In genomic region chr7:42226354-42226941, GRCh38 we compare ENCODE assay signal across 20 cellular contexts. TPM values are rescaled to one million over a fixed set of nuclear protein-coding genes. Genes with fewer than 3 reads are reported as not detected.
A peak's percentile ranks its signal among the peaks of the same experiment; 100 is the strongest.
DNase-seq lines count a peak whose midpoint lies in the region; ATAC-seq and TF ChIP-seq lines count a peak whose summit lies in the region.
"Had no signal": no experiment of that assay in that cellular context is flagged by ENCODE, and none has a peak within 500 bp of the region (broad histone marks: within the 10 kb centered on the region; RNA-seq: fewer than 3 reads in every experiment).

No MANE protein-coding gene starts in this region.

- H3K27ac ChIP-seq in HUES48 (ENCODE audit: low read depth, low read length) (no peak overlapping the region), mammary epithelial cell (ENCODE audit: insufficient read depth, low read depth, low read length) (peak overlapping the region; percentile 91), body of pancreas (no peak overlapping the region)
- H3K27ac ChIP-seq: coronary artery, GM23248 had no signal

- H4K20me1 ChIP-seq in mammary epithelial cell (ENCODE audit: insufficient read depth, low read length), result no peaks in the 10 kb centered on the region

- H3K27me3 ChIP-seq in HUES48 (ENCODE audit: control insufficient read depth, insufficient read depth, low read length) (no peaks in the 10 kb centered on the region), mammary epithelial cell (ENCODE audit: insufficient read depth, low read length) (no peaks in the 10 kb centered on the region), body of pancreas (peaks cover 0 to 10% of the 10 kb centered on the region in 2 donors)

- intact Hi-C loops in mammary epithelial cell (cut with micrococcal nuclease) (no loop called here), body of pancreas (cut with DNase I) (no loop called here)

- no peaks in the 10 kb centered on the region for H3K27me3 Mint-ChIP-seq in mesothelial cell of epicardium (ENCODE audit: low read depth)

- H3K36me3 ChIP-seq in HUES48 (ENCODE audit: control insufficient read depth, insufficient read depth, low read length) (no peaks in the 10 kb centered on the region), mammary epithelial cell (ENCODE audit: insufficient read depth, low read length) (no peaks in the 10 kb centered on the region), body of pancreas (replicated peaks in 1 of 2; ENCODE audit: insufficient read depth in 1 of 2, low read depth in 2 of 2) (no peaks in the 10 kb centered on the region)

- 7% methylated on average over 5 of the region's 5 CpGs for WGBS in mammary epithelial cell (ENCODE audit: low coverage, missing lambda C conversion rate)
- 60 to 63% methylated on average over 5 of the region's 5 CpGs for WGBS in body of pancreas, 2 donors

- no peak overlapping the region for H3K4me3 Mint-ChIP-seq in mesothelial cell of epicardium
- H3K4me3 Mint-ChIP-seq: activated naive CD8-positive, alpha-beta T cell treated with anti-CD3 and anti-CD28 coated beads, Interleukin-2, amount 10 ng/mL, durations not matched to agents 7 days and 5 days had no signal

- peaks cover 72% of the 10 kb centered on the region for H3K4me1 Mint-ChIP-seq in mesothelial cell of epicardium
- H3K4me1 Mint-ChIP-seq: activated T-helper 17 cell treated with anti-CD3 and anti-CD28 coated beads, Interleukin-2, amount 50 U/mL, for 72 hours had no signal

- no peak for TF ChIP-seq POLR2A in body of pancreas (IDR thresholded peaks at IDR 0.05)

- dilution Hi-C loops in mammary epithelial cell (cut with HindIII; ENCODE audit: low sequenced_read_pairs), result loop anchor here (25.0 kb wide), 1 partner anchor 239 kb away; no protein-coding TSS in a partner anchor

- H2AFZ ChIP-seq in mammary epithelial cell (ENCODE audit: low read depth, low read length), result no peak overlapping the region
- H2AFZ ChIP-seq: GM23248 had no signal

- peaks cover 6% of the 10 kb centered on the region for H3K36me3 Mint-ChIP-seq in mesothelial cell of epicardium
- H3K36me3 Mint-ChIP-seq: activated naive CD8-positive, alpha-beta T cell treated with anti-CD3 and anti-CD28 coated beads, Interleukin-2, amount 10 ng/mL, durations not matched to agents 7 days and 5 days had no signal

- ATAC-seq in body of pancreas, result no peak
- ATAC-seq: activated T-helper 17 cell treated with anti-CD3 and anti-CD28 coated beads, Interleukin-2, amount 50 U/mL, for 72 hours had no signal

- peaks cover 77% of the 10 kb centered on the region for H3K79me2 ChIP-seq in mammary epithelial cell (ENCODE audit: insufficient read depth, low read length)

- H3K4me1 ChIP-seq in HUES48 (ENCODE audit: control insufficient read depth, insufficient read depth, low read length) (peaks cover 86% of the 10 kb centered on the region), mammary epithelial cell (ENCODE audit: insufficient read depth, low read length) (peaks cover 30% of the 10 kb centered on the region), body of pancreas (peaks cover 12% of the 10 kb centered on the region)

- H3K9me3 Mint-ChIP-seq in mesothelial cell of epicardium, result no peaks in the 10 kb centered on the region
- H3K9me3 Mint-ChIP-seq: activated naive CD8-positive, alpha-beta T cell treated with anti-CD3 and anti-CD28 coated beads, Interleukin-2, amount 10 ng/mL, durations not matched to agents 7 days and 5 days; activated T-helper 17 cell treated with anti-CD3 and anti-CD28 coated beads, Interleukin-2, amount 50 U/mL, for 72 hours had no signal

- DNase-seq in A172 (ENCODE audit: low spot score) (peak; percentile 18), mammary epithelial cell (peak; percentile 7), mesothelial cell of epicardium (ENCODE audit: low spot score in 2 of 2, unreplicated experiment in 2 of 2) (no peak), NCI-H345 (lab: John Stamatoyannopoulos, UW) (no peak), AG20443 (ENCODE audit: low spot score) (no peak), body of pancreas (no peak)
- DNase-seq in stimulated activated CD4-positive, alpha-beta T cell treated with anti-CD3 and anti-CD28 coated beads, Interleukin-1b, Interleukin-23, amount 100 ng/mL, for 48 hours, result no peak
- DNase-seq: ACHN; activated CD4-positive, alpha-beta T cell treated with anti-CD3 and anti-CD28 coated beads for 48 hours; activated naive CD8-positive, alpha-beta T cell treated with anti-CD3 and anti-CD28 coated beads, Interleukin-2, amount 10 ng/mL, durations not matched to agents 7 days and 5 days; DMS153; GM23248; KBM-7; MV-4-11; NCI-H510A treated with DMSO at 0.1 percent for 48 hours; nucleus accumbens; stimulated activated CD4-positive, alpha-beta T cell treated with anti-CD3 and anti-CD28 coated beads, Interleukin-15, amount 100 ng/mL, for 24 hours had no signal

- H3K9me3 ChIP-seq in HUES48 (ENCODE audit: control insufficient read depth, insufficient read depth, low read length) (no peaks in the 10 kb centered on the region), mammary epithelial cell (replicated peaks; ENCODE audit: insufficient read depth, low read length) (no peaks in the 10 kb centered on the region), body of pancreas (no peaks in the 10 kb centered on the region)

- in situ Hi-C loops in mammary epithelial cell (cut with MboI; ENCODE audit: low sequenced_read_pairs in 2 of 2), result loop anchor here in 1 of 2 donors (25.0 kb wide), 2 partner anchors 239 to 461 kb away; no protein-coding TSS in a partner anchor

- peak overlapping the region; percentile 74; the same call in 1 of the 2 replicates for H3K4me3 ChIP-seq in HUES48 (ENCODE audit: low read depth, low read length)
- H3K4me3 ChIP-seq in mammary epithelial cell (replicated peaks in 1 of 3; ENCODE audit: insufficient read depth in 1 of 3, low read depth in 2 of 3, low read length in 3 of 3), result no peak overlapping the region
- no peak overlapping the region for H3K4me3 ChIP-seq in body of pancreas
- H3K4me3 ChIP-seq: coronary artery, GM23248 had no signal

- TF ChIP-seq CTCF in mammary epithelial cell (conservative IDR thresholded peaks at IDR 0.05 in 1 of 2, IDR thresholded peaks at IDR 0.05 in 1 of 2; ENCODE audit: extremely low read depth in 1 of 2, insufficient read depth in 1 of 2, low read depth in 1 of 2, low read length in 2 of 2) (no peak), mesothelial cell of epicardium (IDR thresholded peaks at IDR 0.05; ENCODE audit: unreplicated experiment) (no peak), body of pancreas (IDR thresholded peaks at IDR 0.05) (no peak)

- peak overlapping the region; percentile 94 for H3K4me2 ChIP-seq in mammary epithelial cell (ENCODE audit: insufficient read depth, low read depth, low read length)

- BruUV-seq in mammary epithelial cell (replicated peaks; lab: Mats Ljungman, UMichigan), result no TSS peak

- H3K27ac Mint-ChIP-seq in mesothelial cell of epicardium, result peak overlapping the region; percentile 55
- H3K27ac Mint-ChIP-seq: activated naive CD8-positive, alpha-beta T cell treated with anti-CD3 and anti-CD28 coated beads, Interleukin-2, amount 10 ng/mL, durations not matched to agents 7 days and 5 days; activated T-helper 17 cell treated with anti-CD3 and anti-CD28 coated beads, Interleukin-2, amount 50 U/mL, for 72 hours had no signal

- H3K9ac ChIP-seq in HUES48 (ENCODE audit: low read depth, low read length) (no peak overlapping the region), mammary epithelial cell (ENCODE audit: insufficient read depth, low read length) (peak overlapping the region; percentile 90)
- H3K9ac ChIP-seq: GM23248 had no signal

- CTCF ChIA-PET in mammary epithelial cell (lab: Charles Lee; ENCODE audit: low non-redundant PET), result interaction anchor here (0.6 kb wide), 1 partner anchor 110 kb away, joined by 4 read pairs; no protein-coding TSS in a partner anchor

RNA-seq across cellular contexts. Expression of gene GLI3, which starts 10.6 kb away (rescaled TPM):
- 2.5 and 2.8 TPM in 2 replicates for total RNA-seq in A172 (2014; rRNA removed; shearing (Covaris generic))
- total RNA-seq in mammary epithelial cell (10 to 100 TPM in 1 of 2 donors, 1 to 10 TPM in 1; 6.3 to 26.2 TPM), mesothelial cell of epicardium (122 to 126 TPM (median 122 TPM) in 3 replicates), body of pancreas (1 to 10 TPM; 1.0 to 2.0 TPM)
- 4.3 TPM for polyA plus RNA-seq in mammary epithelial cell
- polyA minus RNA-seq in mammary epithelial cell, result 44.0 TPM

Comparison
In these comparisons a context has a peak if more than half of its experiments do, and no peak if none do; other contexts are left out.
1. DNase-seq: peak in A172 (single experiment) and mammary epithelial cell (single experiment); none in mesothelial cell of epicardium (0 of 2), NCI-H345 (single experiment), stimulated activated CD4-positive, alpha-beta T cell treated with anti-CD3 and anti-CD28 coated beads, Interleukin-1b, Interleukin-23, amount 100 ng/mL, for 48 hours (single experiment), AG20443 (single experiment) and body of pancreas (0 of 4).